ENCODE assay signal across 9 cellular contexts in the genomic region with DNA sequence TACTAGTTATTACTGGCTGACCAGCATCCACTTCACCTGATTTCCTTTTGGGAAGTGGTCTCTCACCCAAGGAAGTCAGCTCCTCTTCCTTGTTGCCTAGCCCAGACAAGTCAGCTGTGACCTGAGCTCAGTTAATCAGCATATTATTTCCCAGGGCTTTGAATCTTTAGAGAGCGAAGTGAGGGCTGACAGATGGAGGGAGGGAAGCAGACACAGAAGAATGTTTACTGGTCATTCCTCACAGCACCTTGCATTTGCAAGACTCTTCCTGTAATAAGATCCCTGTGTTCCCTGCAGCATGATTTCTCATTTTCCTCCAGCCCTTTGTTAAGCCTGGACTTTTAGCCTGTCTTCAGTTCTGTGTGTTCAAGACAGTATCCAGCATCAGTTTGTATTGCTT. TPM values are rescaled to one million over a fixed set of nuclear protein-coding genes. Genes with fewer than 3 reads are reported as not detected.
DNase-seq lines count a peak whose midpoint lies in the region; ATAC-seq, FAIRE-seq and TF ChIP-seq lines count a peak whose summit lies in the region.
"Had no signal": no experiment of that assay in that cellular context is flagged by ENCODE, and none has a peak within 500 bp of the region (broad histone marks: within the 10 kb centered on the region; RNA-seq: fewer than 3 reads in every experiment).

No MANE protein-coding gene starts in this region.

- peaks cover 58% of the 10 kb centered on the region for H3K79me2 ChIP-seq in astrocyte (ENCODE audit: insufficient read depth, low read length)

- H3K27ac Mint-ChIP-seq in astrocyte (ENCODE audit: unreplicated experiment), result peak overlapping the region; percentile 96
- H3K27ac Mint-ChIP-seq in natural killer cell treated with Interleukin-12 subunit alpha and Interleukin-12 subunit beta and Interleukin-15 and Interleukin-18, amount 100 ng/mL, for 72 hours, result no peak overlapping the region

- FAIRE-seq in HTR-8/SVneo (lab: Jason Lieb, UNC), result no peak
- no peak for FAIRE-seq in astrocyte (lab: Jason Lieb, UNC)
- FAIRE-seq in islet of Langerhans (lab: Jason Lieb, UNC), result peak; percentile 38

- CTCF ChIA-PET in A673 (lab: Charles Lee), result no interaction called here

- no peaks in the 10 kb centered on the region for H4K20me1 ChIP-seq in astrocyte (ENCODE audit: insufficient read depth, low read length)

- H3K27ac ChIP-seq in A673 (ENCODE audit: low read depth, low read length, poor library complexity, severe bottlenecking), result peak overlapping the region; percentile 66
- peak overlapping the region; percentile 50 for H3K27ac ChIP-seq in astrocyte (ENCODE audit: low read depth, low read length)
- H3K27ac ChIP-seq: C4-2B had no signal

- TF ChIP-seq CTCF in A673 (conservative IDR thresholded peaks at IDR 0.05; ENCODE audit: low read depth, low read length) (no peak), astrocyte (IDR thresholded peaks at IDR 0.05; ENCODE audit: insufficient read depth, low read depth, low read length) (no peak)

- H3K4me1 Mint-ChIP-seq in astrocyte (ENCODE audit: low read depth, unreplicated experiment), result peaks cover 60% of the 10 kb centered on the region
- peaks cover 33 to 35% of the 10 kb centered on the region in 2 donors for H3K4me1 Mint-ChIP-seq in natural killer cell treated with Interleukin-12 subunit alpha and Interleukin-12 subunit beta and Interleukin-15 and Interleukin-18, amount 100 ng/mL, for 72 hours (ENCODE audit: low read depth in 2 of 2)

- ATAC-seq in natural killer cell treated with Interleukin-12 subunit alpha and Interleukin-12 subunit beta and Interleukin-15 and Interleukin-18, amount 100 ng/mL, for 72 hours, result no peak

- DNase-seq in A673 (ENCODE audit: low spot score) (no peak), HTR-8/SVneo (ENCODE audit: insufficient read length, low spot score) (peak; percentile 18), astrocyte (ENCODE audit: low read depth) (peak; percentile 62), nucleus accumbens (lab: John Stamatoyannopoulos, UW) (no peak), NOMO-1 (lab: John Stamatoyannopoulos, UW; ENCODE audit: unreplicated experiment in 2 of 2) (no peak)
- DNase-seq in natural killer cell treated with Interleukin-12 subunit alpha and Interleukin-12 subunit beta and Interleukin-15 and Interleukin-18, amount 100 ng/mL, for 72 hours (ENCODE audit: low spot score), result no peak
- no peak for DNase-seq in effector CD8-positive, alpha-beta T cell (lab: John Stamatoyannopoulos, UW)

- no peaks in the 10 kb centered on the region for H3K9me3 Mint-ChIP-seq in astrocyte (ENCODE audit: unreplicated experiment)
- no peaks in the 10 kb centered on the region for H3K9me3 Mint-ChIP-seq in natural killer cell treated with Interleukin-12 subunit alpha and Interleukin-12 subunit beta and Interleukin-15 and Interleukin-18, amount 100 ng/mL, for 72 hours

- H2AFZ ChIP-seq in astrocyte (ENCODE audit: low read depth, low read length), result no peak overlapping the region

- peak overlapping the region; percentile 68 for H3K9ac ChIP-seq in astrocyte (ENCODE audit: low read length)

- peaks cover under 1% of the 10 kb centered on the region for H3K36me3 ChIP-seq in A673 (ENCODE audit: insufficient read depth, low read length, poor library complexity, severe bottlenecking)
- no peaks in the 10 kb centered on the region for H3K36me3 ChIP-seq in astrocyte (ENCODE audit: insufficient read depth, low read length)

- peak overlapping the region; percentile 77 for H3K4me3 Mint-ChIP-seq in astrocyte (ENCODE audit: unreplicated experiment)
- no peak overlapping the region for H3K4me3 Mint-ChIP-seq in natural killer cell treated with Interleukin-12 subunit alpha and Interleukin-12 subunit beta and Interleukin-15 and Interleukin-18, amount 100 ng/mL, for 72 hours

- peak overlapping the region; percentile 76 for H3K4me2 ChIP-seq in astrocyte (ENCODE audit: low read length)

- no peaks in the 10 kb centered on the region for H3K27me3 Mint-ChIP-seq in astrocyte (ENCODE audit: low read depth, unreplicated experiment)
- no peaks in the 10 kb centered on the region for H3K27me3 Mint-ChIP-seq in natural killer cell treated with Interleukin-12 subunit alpha and Interleukin-12 subunit beta and Interleukin-15 and Interleukin-18, amount 100 ng/mL, for 72 hours

- H3K9me3 ChIP-seq in A673 (ENCODE audit: low read depth, low read length, poor library complexity, severe bottlenecking) (no peaks in the 10 kb centered on the region), astrocyte (ENCODE audit: insufficient read depth, low read depth, low read length) (no peaks in the 10 kb centered on the region)

- H3K27me3 ChIP-seq in A673 (replicated peaks; ENCODE audit: insufficient read depth, low read depth, low read length, poor library complexity), result no peaks in the 10 kb centered on the region
- no peaks in the 10 kb centered on the region for H3K27me3 ChIP-seq in astrocyte (ENCODE audit: insufficient read depth, low read length)

- no peak overlapping the region for H3K4me3 ChIP-seq in A673 (ENCODE audit: low read depth, low read length, poor library complexity, severe bottlenecking)
- peak overlapping the region; percentile 9 for H3K4me3 ChIP-seq in astrocyte (ENCODE audit: insufficient read depth, low read depth, low read length)

- BruUV-seq in A673 (replicated peaks; lab: Mats Ljungman, UMichigan), result no TSS peak

- POLR2A ChIA-PET in A673 (lab: Charles Lee; ENCODE audit: low non-redundant PET), result no interaction called here

- intact Hi-C loops in A673 (cut with micrococcal nuclease; ENCODE audit: unreplicated experiment), result loop anchor here (5.0 kb wide), 1 partner anchor 127 kb away; no protein-coding TSS in a partner anchor

- peaks cover 66% of the 10 kb centered on the region for H3K4me1 ChIP-seq in A673 (ENCODE audit: insufficient read depth, low read length, poor library complexity, severe bottlenecking)
- H3K4me1 ChIP-seq in astrocyte (ENCODE audit: insufficient read depth, low read length), result peaks cover 45% of the 10 kb centered on the region

- H3K36me3 Mint-ChIP-seq in astrocyte (ENCODE audit: low read depth, unreplicated experiment), result no peaks in the 10 kb centered on the region
- peaks cover 9% of the 10 kb centered on the region for H3K36me3 Mint-ChIP-seq in natural killer cell treated with Interleukin-12 subunit alpha and Interleukin-12 subunit beta and Interleukin-15 and Interleukin-18, amount 100 ng/mL, for 72 hours

RNA-seq across cellular contexts. Expression of gene MAN2A1, which starts 50.0 kb away (rescaled TPM):
- total RNA-seq in A673 (2021) (128 and 138 TPM in 2 replicates), astrocyte (93.8 and 109 TPM in 2 replicates)
- 10 to 100 TPM; 37.9 to 38.7 TPM for total RNA-seq in natural killer cell treated with Interleukin-12 subunit alpha and Interleukin-12 subunit beta and Interleukin-15 and Interleukin-18, amount 100 ng/mL, for 72 hours

Comparison
In these comparisons a context has a peak if more than half of its experiments do, and no peak if none do; other contexts are left out.
1. DNase-seq: peak in HTR-8/SVneo (single experiment) and astrocyte (single experiment); none in A673 (single experiment), nucleus accumbens (0 of 56), natural killer cell treated with Interleukin-12 subunit alpha and Interleukin-12 subunit beta and Interleukin-15 and Interleukin-18, amount 100 ng/mL, for 72 hours (single experiment), NOMO-1 (0 of 2) and effector CD8-positive, alpha-beta T cell (single experiment).